In the genomic region with DNA sequence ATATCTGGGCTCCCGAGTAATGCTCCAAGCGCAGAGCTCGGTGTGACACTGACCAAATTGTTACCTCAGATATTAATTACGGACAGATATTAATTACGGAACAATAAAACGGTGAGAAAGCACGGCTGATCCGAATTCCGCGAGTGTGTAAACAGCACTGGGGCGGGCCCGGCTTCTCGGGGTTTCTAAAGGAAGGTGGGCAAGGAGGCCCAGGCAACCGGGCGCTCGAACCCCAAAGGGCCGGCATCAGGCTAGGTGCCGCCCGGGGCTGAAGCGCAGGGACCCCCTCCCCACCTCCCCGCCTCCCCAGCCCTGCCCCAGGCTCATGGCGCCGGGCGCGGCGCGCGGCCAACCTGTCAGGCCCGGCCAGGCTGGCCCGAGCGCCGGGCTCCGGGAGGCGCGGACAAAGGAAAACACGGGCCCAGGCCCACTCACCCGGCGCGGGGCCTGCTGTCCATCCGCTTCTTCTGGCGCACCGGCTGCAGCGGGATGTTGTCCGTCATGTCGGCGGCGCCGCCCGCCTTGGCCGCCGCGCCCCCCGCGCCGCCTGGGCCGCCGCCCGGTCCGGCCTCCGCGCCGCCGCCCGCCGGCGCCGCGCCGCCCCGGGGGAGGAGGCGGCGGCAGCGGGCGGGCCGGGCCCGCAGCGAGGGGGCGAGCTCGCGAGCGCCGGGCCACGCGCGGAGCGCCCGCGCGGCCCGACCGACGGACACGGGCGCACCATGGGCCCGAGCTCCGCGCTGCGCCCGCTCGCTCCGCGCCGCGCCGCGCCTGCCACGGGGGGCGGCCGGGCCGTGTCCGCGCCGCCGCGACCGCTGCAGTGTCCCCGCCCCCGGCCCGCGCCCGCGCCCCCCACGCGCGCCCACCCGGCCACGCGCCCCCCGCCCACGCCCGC, we compare ENCODE assay signal across 8 cellular contexts. TPM values are rescaled to one million over a fixed set of nuclear protein-coding genes. Genes with fewer than 3 reads are reported as not detected.
DNase-seq lines count a peak whose midpoint lies in the region; ATAC-seq and TF ChIP-seq lines count a peak whose summit lies in the region.

A gene with protein sequence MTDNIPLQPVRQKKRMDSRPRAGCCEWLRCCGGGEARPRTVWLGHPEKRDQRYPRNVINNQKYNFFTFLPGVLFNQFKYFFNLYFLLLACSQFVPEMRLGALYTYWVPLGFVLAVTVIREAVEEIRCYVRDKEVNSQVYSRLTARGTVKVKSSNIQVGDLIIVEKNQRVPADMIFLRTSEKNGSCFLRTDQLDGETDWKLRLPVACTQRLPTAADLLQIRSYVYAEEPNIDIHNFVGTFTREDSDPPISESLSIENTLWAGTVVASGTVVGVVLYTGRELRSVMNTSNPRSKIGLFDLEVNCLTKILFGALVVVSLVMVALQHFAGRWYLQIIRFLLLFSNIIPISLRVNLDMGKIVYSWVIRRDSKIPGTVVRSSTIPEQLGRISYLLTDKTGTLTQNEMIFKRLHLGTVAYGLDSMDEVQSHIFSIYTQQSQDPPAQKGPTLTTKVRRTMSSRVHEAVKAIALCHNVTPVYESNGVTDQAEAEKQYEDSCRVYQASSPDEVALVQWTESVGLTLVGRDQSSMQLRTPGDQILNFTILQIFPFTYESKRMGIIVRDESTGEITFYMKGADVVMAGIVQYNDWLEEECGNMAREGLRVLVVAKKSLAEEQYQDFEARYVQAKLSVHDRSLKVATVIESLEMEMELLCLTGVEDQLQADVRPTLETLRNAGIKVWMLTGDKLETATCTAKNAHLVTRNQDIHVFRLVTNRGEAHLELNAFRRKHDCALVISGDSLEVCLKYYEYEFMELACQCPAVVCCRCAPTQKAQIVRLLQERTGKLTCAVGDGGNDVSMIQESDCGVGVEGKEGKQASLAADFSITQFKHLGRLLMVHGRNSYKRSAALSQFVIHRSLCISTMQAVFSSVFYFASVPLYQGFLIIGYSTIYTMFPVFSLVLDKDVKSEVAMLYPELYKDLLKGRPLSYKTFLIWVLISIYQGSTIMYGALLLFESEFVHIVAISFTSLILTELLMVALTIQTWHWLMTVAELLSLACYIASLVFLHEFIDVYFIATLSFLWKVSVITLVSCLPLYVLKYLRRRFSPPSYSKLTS (minus strand): TSS at position 524 of the 892 bp plus-strand sequence. CDS start 21 bp downstream, at position 503.

- TF ChIP-seq EP300 in ovary (IDR thresholded peaks at IDR 0.05), result no peak

- H3K4me3 ChIP-seq in adipocyte (ENCODE audit: low read length) (peak within 1 kb of the TSS; percentile 98), heart right ventricle (peak within 1 kb of the TSS; percentile 26 to 93 (median 84)), ovary (peak within 1 kb of the TSS; percentile 77)

- H3K36me3 ChIP-seq in adipocyte (ENCODE audit: control insufficient read depth, insufficient read depth, low read length, severe bottlenecking) (no peaks in the 10 kb centered on the region), heart right ventricle (no peaks in the 10 kb centered on the region), ovary (no peaks in the 10 kb centered on the region)

- intact Hi-C loops in heart right ventricle (cut with DNase I), result loop anchor here in 2 of 10 donors (10.0 kb wide), 1 partner anchor 113 kb away; no protein-coding TSS in a partner anchor
- intact Hi-C loops in ovary (cut with DNase I), result no loop called here

- peak; percentile 7 for DNase-seq in stimulated activated CD4-positive, alpha-beta T cell treated with anti-CD3 and anti-CD28 coated beads, Interleukin-15, amount 100 ng/mL, for 24 hours
- no peak for DNase-seq in stimulated activated CD4-positive, alpha-beta T cell treated with anti-CD3 and anti-CD28 coated beads, Interleukin-4, amount 100 ng/mL, for 1 hour
- DNase-seq in adipocyte (ENCODE audit: low read depth) (peak; percentile 68), heart right ventricle (peak; percentile 27 to 45), ovary (peak; percentile 29 to 64 (median 51)), NCI-H2029 treated with DMSO at 0.1 percent for 48 hours (lab: John Stamatoyannopoulos, UW) (no peak)
- no peak for DNase-seq in stimulated activated naive CD4-positive, alpha-beta T cell treated with Interleukin-2 at 50 U/mL for 16 hours (lab: John Stamatoyannopoulos, UW)

- ATAC-seq in heart right ventricle (peak; percentile 55 to 76 (median 61)), HG02588 (IDR thresholded peaks at IDR 0.05; ENCODE audit: unreplicated experiment) (no peak)

- TF ChIP-seq CTCF in heart right ventricle (IDR thresholded peaks at IDR 0.05), result peak in 1 of 9 donors; percentile 3
- no peak for TF ChIP-seq CTCF in ovary (IDR thresholded peaks at IDR 0.05)

- no peak for TF ChIP-seq POLR2A in ovary (IDR thresholded peaks at IDR 0.05)

- H3K9ac ChIP-seq in adipocyte (ENCODE audit: low read length), result peak within 1 kb of the TSS; percentile 97

- H3K4me1 ChIP-seq in adipocyte (ENCODE audit: control insufficient read depth, insufficient read depth, low read length) (peaks cover 27% of the 10 kb centered on the region), heart right ventricle (peaks cover 0 to 19% (median 6%) of the 10 kb centered on the region in 9 donors), ovary (ENCODE audit: insufficient read depth) (peaks cover 5% of the 10 kb centered on the region)

- no peaks in the 10 kb centered on the region for H3K27me3 ChIP-seq in adipocyte (replicated peaks; ENCODE audit: control insufficient read depth, insufficient read depth, low read length)
- H3K27me3 ChIP-seq in heart right ventricle, result peaks cover 0 to 36% (median 0%) of the 10 kb centered on the region in 7 donors
- no peaks in the 10 kb centered on the region for H3K27me3 ChIP-seq in ovary

- H3K27ac ChIP-seq in heart right ventricle, result peak within 1 kb of the TSS in 8 of 10 donors; percentile 40 to 79 (median 65)
- peak within 1 kb of the TSS; percentile 39 to 54 for H3K27ac ChIP-seq in ovary

- no peaks in the 10 kb centered on the region for H3K9me3 ChIP-seq in adipocyte (ENCODE audit: control insufficient read depth, low read length)
- no peaks in the 10 kb centered on the region for H3K9me3 ChIP-seq in heart right ventricle
- H3K9me3 ChIP-seq in ovary, result no peaks in the 10 kb centered on the region

- 0 to 1% methylated on average over 22 to 84 of the region's 131 CpGs for WGBS in heart right ventricle, 2 donors
- 0 to 4% (median 1%) methylated on average over 23 to 126 of the region's 131 CpGs for WGBS in ovary, 3 donors

RNA-seq across cellular contexts. Expression of the gene that starts here (rescaled TPM):
- total RNA-seq in heart right ventricle, result 10 to 100 TPM; 16.5 to 32.1 (median 27.0) TPM
- polyA plus RNA-seq in heart right ventricle, result 1 to 10 TPM; 3.4 to 3.9 TPM
- 10 to 100 TPM; 20.0 to 44.6 (median 34.9) TPM for total RNA-seq in ovary
- polyA plus RNA-seq in ovary, result 10 to 100 TPM; 12.9 to 27.8 TPM

Comparison
In these comparisons a context has a peak if more than half of its experiments do, and no peak if none do; other contexts are left out.
1. DNase-seq: peak in stimulated activated CD4-positive, alpha-beta T cell treated with anti-CD3 and anti-CD28 coated beads, Interleukin-15, amount 100 ng/mL, for 24 hours (single experiment), adipocyte (single experiment), heart right ventricle (2 of 2) and ovary (5 of 5); none in stimulated activated CD4-positive, alpha-beta T cell treated with anti-CD3 and anti-CD28 coated beads, Interleukin-4, amount 100 ng/mL, for 1 hour (single experiment), stimulated activated naive CD4-positive, alpha-beta T cell treated with Interleukin-2 at 50 U/mL for 16 hours (single experiment) and NCI-H2029 treated with DMSO at 0.1 percent for 48 hours (single experiment).
2. Peak in every context shown above with its lines, with median percentiles within 50 percentile points of each other: H3K4me3 ChIP-seq.